ENCODE assay signal across 16 cellular contexts in the genomic region with DNA sequence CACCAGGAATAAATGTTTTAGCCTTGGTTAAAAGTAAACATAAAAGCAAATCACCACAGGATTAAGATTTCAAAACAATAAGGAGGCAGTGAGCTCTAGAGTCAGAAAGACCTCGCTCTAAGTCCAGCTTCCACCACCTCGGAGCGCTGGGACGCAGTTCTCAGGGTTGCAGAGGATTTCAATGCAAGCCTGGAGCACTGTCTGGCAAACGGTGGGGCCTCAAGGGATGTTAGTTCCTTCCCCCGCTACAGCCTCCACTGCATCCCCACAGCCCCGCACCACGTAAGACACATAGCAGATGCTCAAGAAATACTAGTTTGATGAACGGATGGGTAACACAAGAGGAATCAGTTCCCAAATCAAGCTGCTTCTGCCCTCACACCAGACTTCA. TPM values are rescaled to one million over a fixed set of nuclear protein-coding genes. Genes with fewer than 3 reads are reported as not detected.
DNase-seq lines count a peak whose midpoint lies in the region; ATAC-seq and TF ChIP-seq lines count a peak whose summit lies in the region.
"Had no signal": no experiment of that assay in that cellular context is flagged by ENCODE, and none has a peak within 500 bp of the region (broad histone marks: within the 10 kb centered on the region; RNA-seq: fewer than 3 reads in every experiment).

No MANE protein-coding gene starts in this region.

- H3K4me3 ChIP-seq in GM23248 (peak overlapping the region; percentile 53), esophagus (ENCODE audit: low read depth in 1 of 2, low read length in 2 of 2) (no peak overlapping the region), right lobe of liver (no peak overlapping the region), suprapubic skin (peak overlapping the region; percentile 23)
- H3K4me3 ChIP-seq: SJCRH30 had no signal

- H2AFZ ChIP-seq in GM23248: peak overlapping the region; percentile 72

- TF ChIP-seq POLR2A in right lobe of liver (IDR thresholded peaks at IDR 0.05): no peak
- no peak for TF ChIP-seq POLR2A in suprapubic skin (IDR thresholded peaks at IDR 0.05)

- H3K27ac ChIP-seq in GM23248 (peak overlapping the region; percentile 30), esophagus (ENCODE audit: low read depth in 2 of 2, low read length in 1 of 2) (peak overlapping the region; percentile 14 to 26), right lobe of liver (peak overlapping the region in 2 of 3 donors; percentile 20 to 36), suprapubic skin (peak overlapping the region; percentile 60)
- H3K27ac ChIP-seq: SJCRH30 had no signal

- peak overlapping the region; percentile 85 for H3K4me2 ChIP-seq in GM23248 (ENCODE audit: unreplicated experiment)

- H3K9ac ChIP-seq in GM23248: peak overlapping the region; percentile 59

- TF ChIP-seq CTCF in right lobe of liver (IDR thresholded peaks at IDR 0.05): no peak
- TF ChIP-seq CTCF in suprapubic skin (IDR thresholded peaks at IDR 0.05): no peak
- no peak for TF ChIP-seq CTCF in GM13976 (IDR thresholded peaks at IDR 0.05; ENCODE audit: borderline replicate concordance, control extremely low read depth, extremely low read depth, insufficient read depth, missing control alignments)

- in situ Hi-C loops in GM23248 (cut with MboI) (no loop called here), GM13976 (cut with MboI; ENCODE audit: low sequenced_read_pairs, unreplicated experiment) (no loop called here)

- H3F3A ChIP-seq in GM23248 (ENCODE audit: insufficient read depth): 0 out of 2 replicates have a peak, but pooled peaks cover 16% of the 10 kb centered on the region

- no peak for TF ChIP-seq EP300 in suprapubic skin (IDR thresholded peaks at IDR 0.05)

- H3K79me2 ChIP-seq in GM23248 (ENCODE audit: insufficient read depth): no peaks in the 10 kb centered on the region

- H3K36me3 ChIP-seq in GM23248 (ENCODE audit: low read depth) (no peaks in the 10 kb centered on the region), esophagus (ENCODE audit: control insufficient read depth in 2 of 2, insufficient read depth in 2 of 2, low read length in 1 of 2) (no peaks in the 10 kb centered on the region), right lobe of liver (no peaks in the 10 kb centered on the region), suprapubic skin (no peaks in the 10 kb centered on the region)
- H3K36me3 ChIP-seq: SJCRH30 had no signal

- peak in 1 of 4 donors; percentile 23 for ATAC-seq in right lobe of liver
- no peak for ATAC-seq in GM21367 (IDR thresholded peaks at IDR 0.05; ENCODE audit: unreplicated experiment)
- ATAC-seq: activated CD8-positive, alpha-beta T cell treated with anti-CD3 and anti-CD28 coated beads, Interleukin-2, amount 10 ng/mL, durations not matched to agents 7 days and 5 days; effector memory CD8-positive, alpha-beta T cell had no signal

- no peaks in the 10 kb centered on the region for H3K9me3 ChIP-seq in GM23248 (ENCODE audit: low read depth)
- no peaks in the 10 kb centered on the region for H3K9me3 ChIP-seq in esophagus (ENCODE audit: control insufficient read depth in 2 of 2, insufficient read depth in 1 of 2, low read depth in 1 of 2, low read length in 1 of 2)
- H3K9me3 ChIP-seq in right lobe of liver: no peaks in the 10 kb centered on the region
- H3K9me3 ChIP-seq in suprapubic skin: no peaks in the 10 kb centered on the region
- H3K9me3 ChIP-seq: SJCRH30 had no signal

- H3K4me1 ChIP-seq in GM23248 (ENCODE audit: insufficient read depth) (peaks cover 18% of the 10 kb centered on the region), esophagus (ENCODE audit: control insufficient read depth in 2 of 2, insufficient read depth in 2 of 2, low read length in 1 of 2) (peaks cover 0 to 3% of the 10 kb centered on the region in 2 donors), right lobe of liver (peaks cover 0 to 26% (median 3%) of the 10 kb centered on the region in 4 donors), suprapubic skin (peaks cover 14% of the 10 kb centered on the region)
- H3K4me1 ChIP-seq: SJCRH30 had no signal

- H3K27me3 ChIP-seq in GM23248 (replicated peaks; ENCODE audit: insufficient read depth) (0 out of 2 replicates have a peak, but pooled peaks cover 5% of the 10 kb centered on the region), esophagus (ENCODE audit: control insufficient read depth in 1 of 2, insufficient read depth in 2 of 2, low read length in 2 of 2) (no peaks in the 10 kb centered on the region), right lobe of liver (no peaks in the 10 kb centered on the region), suprapubic skin (no peaks in the 10 kb centered on the region)
- H3K27me3 ChIP-seq: SJCRH30 had no signal

- DNase-seq in GM23248: peak; percentile 56
- no peak for DNase-seq in right lobe of liver
- no peak for DNase-seq in suprapubic skin (ENCODE audit: low spot score in 2 of 2)
- DNase-seq in NCI-H446 (lab: John Stamatoyannopoulos, UW): no peak
- no peak for DNase-seq in cerebellum (ENCODE audit: low spot score)
- no peak for DNase-seq in GM13976 (ENCODE audit: low spot score)
- DNase-seq: activated CD8-positive, alpha-beta T cell treated with anti-CD3 and anti-CD28 coated beads, Interleukin-2, amount 10 ng/mL, durations not matched to agents 7 days and 5 days; activated effector memory CD4-positive, alpha-beta T cell treated with anti-CD3 and anti-CD28 coated beads, Interleukin-2, amount 50 U/mL, for 16 hours; DMS53; effector memory CD8-positive, alpha-beta T cell; NCI-H187; NCI-H748 treated with DMSO at 0.1 percent for 48 hours; SJCRH30 had no signal

- no peaks in the 10 kb centered on the region for H3K9me2 ChIP-seq in GM23248 (ENCODE audit: insufficient read depth)

- intact Hi-C loops in right lobe of liver (cut with DNase I): no loop called here

- WGBS in GM23248 (ENCODE audit: low coverage in 1 of 2, low lambda C conversion rate in 2 of 2, missing lambda C conversion rate in 2 of 2), 2 experiments: 5 to 10% methylated on average over 9 of the region's 9 CpGs
- WGBS in esophagus, 2 donors: 57 to 62% methylated on average over 9 of the region's 9 CpGs
- 62% methylated on average over 8 of the region's 9 CpGs for WGBS in right lobe of liver (ENCODE audit: insufficient coverage, low coverage, low lambda C conversion rate, missing lambda C conversion rate)
- WGBS in suprapubic skin: 70% methylated on average over 9 of the region's 9 CpGs

- H4K20me1 ChIP-seq in GM23248 (ENCODE audit: insufficient read depth): no peaks in the 10 kb centered on the region

RNA-seq across cellular contexts. Expression of gene TMCC3, which starts 39.3 kb away (rescaled TPM):
- 0.11 and 0.13 TPM in 2 replicates for total RNA-seq in GM23248 (2014; rRNA removed; shearing (Covaris generic))
- polyA plus RNA-seq in GM23248 (2016; fragmentation: Nextera tagmentation; extraction: Ambion mirVana): 0.32 and 0.46 TPM in 2 replicates
- polyA plus RNA-seq in esophagus: 1 to 10 TPM; 2.5 to 3.0 TPM
- total RNA-seq in right lobe of liver: 1 to 10 TPM; 2.1 to 6.2 (median 3.2) TPM
- total RNA-seq in suprapubic skin: 10 to 100 TPM; 11.2 to 18.1 (median 16.4) TPM
- 14.2 TPM for total RNA-seq in cerebellum
- polyA plus RNA-seq: BJ had no signal

Comparison
In these comparisons a context has a peak if more than half of its experiments do, and no peak if none do; other contexts are left out.
1. H3K4me3 ChIP-seq: peak in GM23248 (single experiment) and suprapubic skin (single experiment); none in esophagus (0 of 2) and right lobe of liver (0 of 3).
2. Peak in every context shown above with its lines, with median percentiles within 50 percentile points of each other: H3K27ac ChIP-seq.